In genomic region chr16:78706637-78707036, GRCh38 we compare ENCODE assay signal across 23 cellular contexts.
DNase-seq lines count a peak whose midpoint lies in the region; ATAC-seq and TF ChIP-seq lines count a peak whose summit lies in the region.
"Had no signal": no experiment of that assay in that cellular context is flagged by ENCODE, and none has a peak within 500 bp of the region (broad histone marks: within the 10 kb centered on the region; RNA-seq: fewer than 3 reads in every experiment).

No MANE protein-coding gene starts in this region.

- H3K4me3 ChIP-seq in left ventricle myocardium inferior: no peak overlapping the region
- H3K4me3 ChIP-seq in endodermal cell (ENCODE audit: low read length): no peak overlapping the region
- H3K4me3 ChIP-seq in liver (ENCODE audit: low read depth in 1 of 3, low read length in 3 of 3): no peak overlapping the region
- H3K4me3 ChIP-seq: BLaER1, PC-9, SJCRH30 had no signal

- H3K9me3 ChIP-seq in left ventricle myocardium inferior (replicated peaks) (peaks cover 14% of the 10 kb centered on the region), endodermal cell (ENCODE audit: control insufficient read depth, low read length) (no peaks in the 10 kb centered on the region), liver (ENCODE audit: control insufficient read depth in 4 of 4, low read length in 3 of 4) (peaks cover 0 to 3% (median 1%) of the 10 kb centered on the region in 4 donors)
- H3K9me3 ChIP-seq: BLaER1, SJCRH30 had no signal

- no peaks in the 10 kb centered on the region for H3K27me3 ChIP-seq in left ventricle myocardium inferior (ENCODE audit: low read depth)
- H3K27me3 ChIP-seq in endodermal cell (ENCODE audit: control insufficient read depth, insufficient read depth, low read length, poor library complexity, severe bottlenecking): no peaks in the 10 kb centered on the region
- H3K27me3 ChIP-seq in liver (ENCODE audit: control insufficient read depth in 4 of 4, insufficient read depth in 4 of 4, low read length in 3 of 4): no peaks in the 10 kb centered on the region
- H3K27me3 ChIP-seq: BLaER1, SJCRH30 had no signal

- intact Hi-C loops in left cardiac atrium (cut with DNase I): no loop called here
- intact Hi-C loops in left ventricle myocardium inferior (cut with micrococcal nuclease): no loop called here

- H3K9me3 Mint-ChIP-seq in endodermal cell: no peaks in the 10 kb centered on the region
- H3K9me3 Mint-ChIP-seq in stimulated activated effector memory CD8-positive, alpha-beta T cell treated with anti-CD3 and anti-CD28 coated beads, Interleukin-12 subunit alpha, Interleukin-12 subunit beta, amount 100 ng/mL, for 72 hours: peaks cover 3% of the 10 kb centered on the region

- H3K4me1 Mint-ChIP-seq in endodermal cell: peaks cover 19% of the 10 kb centered on the region
- H3K4me1 Mint-ChIP-seq in stimulated activated effector memory CD8-positive, alpha-beta T cell treated with anti-CD3 and anti-CD28 coated beads, Interleukin-12 subunit alpha, Interleukin-12 subunit beta, amount 100 ng/mL, for 72 hours: peaks cover 15% of the 10 kb centered on the region

- no peak for TF ChIP-seq RAD21 in liver (IDR thresholded peaks at IDR 0.05)

- H3K9ac ChIP-seq in endodermal cell (ENCODE audit: extremely low read depth, low read length, poor library complexity, severe bottlenecking): no peak overlapping the region
- no peak overlapping the region for H3K9ac ChIP-seq in liver (ENCODE audit: low read depth in 1 of 2, low read length in 2 of 2)
- H3K9ac ChIP-seq: BLaER1 had no signal

- H3K4me3 Mint-ChIP-seq in endodermal cell: no peak overlapping the region
- H3K4me3 Mint-ChIP-seq in stimulated activated effector memory CD8-positive, alpha-beta T cell treated with anti-CD3 and anti-CD28 coated beads, Interleukin-12 subunit alpha, Interleukin-12 subunit beta, amount 100 ng/mL, for 72 hours: peak overlapping the region; percentile 44
- H3K4me3 Mint-ChIP-seq: CD4-positive, CD25-positive, alpha-beta regulatory T cell had no signal

- TF ChIP-seq CTCF in left ventricle myocardium inferior (IDR thresholded peaks at IDR 0.05; ENCODE audit: borderline replicate concordance) (no peak), endodermal cell (conservative IDR thresholded peaks at IDR 0.05) (peak; percentile 36), liver (IDR thresholded peaks at IDR 0.05; ENCODE audit: low read depth, low read length, missing input control) (no peak)

- H3K27ac ChIP-seq in left ventricle myocardium inferior (replicated peaks) (no peak overlapping the region), endodermal cell (ENCODE audit: low read depth, low read length) (no peak overlapping the region), liver (ENCODE audit: low read depth in 1 of 2, low read length in 2 of 2) (no peak overlapping the region)
- H3K27ac ChIP-seq: BLaER1, PC-9, SJCRH30 had no signal

- H3K36me3 Mint-ChIP-seq in endodermal cell (ENCODE audit: low read depth): no peaks in the 10 kb centered on the region
- H3K36me3 Mint-ChIP-seq in stimulated activated effector memory CD8-positive, alpha-beta T cell treated with anti-CD3 and anti-CD28 coated beads, Interleukin-12 subunit alpha, Interleukin-12 subunit beta, amount 100 ng/mL, for 72 hours: no peaks in the 10 kb centered on the region

- H3K27me3 Mint-ChIP-seq in endodermal cell (ENCODE audit: insufficient read depth): no peaks in the 10 kb centered on the region
- H3K27me3 Mint-ChIP-seq: CD4-positive, CD25-positive, alpha-beta regulatory T cell had no signal

- no peak for DNase-seq in left cardiac atrium
- DNase-seq in left ventricle myocardium inferior: no peak
- no peak for DNase-seq in endodermal cell
- no peak for DNase-seq in stimulated activated effector memory CD8-positive, alpha-beta T cell treated with anti-CD3 and anti-CD28 coated beads, Interleukin-12 subunit alpha, Interleukin-12 subunit beta, amount 100 ng/mL, for 72 hours (ENCODE audit: low spot score in 2 of 2)
- no peak for DNase-seq in hippocampal formation (lab: John Stamatoyannopoulos, UW)
- no peak for DNase-seq in mesenteric fat pad (ENCODE audit: low spot score)
- DNase-seq: CD4-positive, CD25-positive, alpha-beta regulatory T cell; IMR-90; KG1; MM.1S; NCI-H2029; NCI-H446 treated with DMSO at 0.1 percent for 48 hours; NCI-H526; NCI-H82; NK-92 treated with Interleukin-12 subunit alpha and Interleukin-12 subunit beta, amount 100 ng/mL, for 24 hours; PC-9; SJCRH30 had no signal

- H3K27ac Mint-ChIP-seq in endodermal cell: no peak overlapping the region
- peak overlapping the region; percentile 89 for H3K27ac Mint-ChIP-seq in stimulated activated effector memory CD8-positive, alpha-beta T cell treated with anti-CD3 and anti-CD28 coated beads, Interleukin-12 subunit alpha, Interleukin-12 subunit beta, amount 100 ng/mL, for 72 hours
- H3K27ac Mint-ChIP-seq: CD4-positive, CD25-positive, alpha-beta regulatory T cell had no signal

- ATAC-seq in left cardiac atrium (peak; percentile 15 to 85), HG02759 (IDR thresholded peaks at IDR 0.05; ENCODE audit: unreplicated experiment) (no peak)
- no peak for ATAC-seq in stimulated activated effector memory CD8-positive, alpha-beta T cell treated with anti-CD3 and anti-CD28 coated beads, Interleukin-12 subunit alpha, Interleukin-12 subunit beta, amount 100 ng/mL, for 72 hours
- ATAC-seq: HCT116, Right ventricle myocardium inferior, SK-N-SH treated with all-trans-retinoic acid at 6 μM for 48 hours had no signal

- H3K36me3 ChIP-seq in left ventricle myocardium inferior (no peaks in the 10 kb centered on the region), endodermal cell (ENCODE audit: control insufficient read depth, insufficient read depth, low read length) (no peaks in the 10 kb centered on the region), liver (ENCODE audit: control insufficient read depth in 4 of 4, insufficient read depth in 3 of 4, low read depth in 1 of 4, low read length in 3 of 4) (no peaks in the 10 kb centered on the region)
- H3K36me3 ChIP-seq: BLaER1, SJCRH30 had no signal

- no peaks in the 10 kb centered on the region for H3K4me1 ChIP-seq in left ventricle myocardium inferior
- H3K4me1 ChIP-seq in endodermal cell (ENCODE audit: control insufficient read depth, insufficient read depth, low read length): peaks cover 4% of the 10 kb centered on the region
- H3K4me1 ChIP-seq in liver (ENCODE audit: control insufficient read depth in 4 of 4, insufficient read depth in 4 of 4, low read length in 3 of 4): peaks cover 0 to 2% (median 0%) of the 10 kb centered on the region in 4 donors
- H3K4me1 ChIP-seq: BLaER1 had no signal

- WGBS in endodermal cell (ENCODE audit: insufficient coverage in 1 of 2, insufficient read length in 1 of 2), 2 experiments: 79 to 93% methylated on average over 4 to 6 of the region's 6 CpGs
- WGBS in liver: 60% methylated on average over 6 of the region's 6 CpGs

TF ChIP-seq in liver, 16 proteins besides CTCF, POLR2A, EP300 and RAD21:
- TF ChIP-seq RXRA (IDR thresholded peaks at IDR 0.05): peak in 1 of 2 donors; percentile 27
- peak; percentile 8 for TF ChIP-seq MAX (IDR thresholded peaks at IDR 0.05)
- no peak for TF ChIP-seq FOXA1 (IDR thresholded peaks at IDR 0.05)
- TF ChIP-seq HNF4A (conservative IDR thresholded peaks at IDR 0.05): peak in 1 of 2 donors; percentile 35
- no peak for TF ChIP-seq REST (IDR thresholded peaks at IDR 0.05)
- TF ChIP-seq TAF1 (conservative IDR thresholded peaks at IDR 0.05): no peak
- TF ChIP-seq EGR1 (IDR thresholded peaks at IDR 0.05; ENCODE audit: low read depth in 2 of 2): no peak
- no peak for TF ChIP-seq NR2F2 (IDR thresholded peaks at IDR 0.05)
TF ChIP-seq in liver: peak in this region for 3.

Comparison
In these comparisons a context has a peak if more than half of its experiments do, and no peak if none do; other contexts are left out.
1. ATAC-seq: peak in left cardiac atrium (2 of 2); none in stimulated activated effector memory CD8-positive, alpha-beta T cell treated with anti-CD3 and anti-CD28 coated beads, Interleukin-12 subunit alpha, Interleukin-12 subunit beta, amount 100 ng/mL, for 72 hours (single experiment) and HG02759 (single experiment).